2 cellular contexts compared by ENCODE assay signal in genomic region chr1:235336903-235337302, GRCh38.
TF ChIP-seq lines count a peak whose summit lies in the region.

No MANE protein-coding gene starts in this region.

TF ChIP-seq in SK-N-SH treated with all-trans-retinoic acid at 6 μM for 48 hours, 23 proteins besides CTCF, POLR2A, EP300 and RAD21 (continued from another document):
- TF ChIP-seq CSRNP3 (CRISPR knock-in tag; IDR thresholded peaks at IDR 0.05) (no peak), POU6F1 (CRISPR knock-in tag; IDR thresholded peaks at IDR 0.05; ENCODE audit: borderline replicate concordance, low read depth) (no peak), ZNF8 (CRISPR knock-in tag; IDR thresholded peaks at IDR 0.05) (no peak), GLIS3 (CRISPR knock-in tag; IDR thresholded peaks at IDR 0.05) (no peak), PPARA (CRISPR knock-in tag; IDR thresholded peaks at IDR 0.05; ENCODE audit: borderline replicate concordance) (no peak), CREB5 (CRISPR knock-in tag; IDR thresholded peaks at IDR 0.05; ENCODE audit: low read depth) (no peak), TCF4 (CRISPR knock-in tag; IDR thresholded peaks at IDR 0.05; ENCODE audit: borderline replicate concordance) (no peak), ZC3H10 (CRISPR knock-in tag; IDR thresholded peaks at IDR 0.05) (no peak), PATZ1 (CRISPR knock-in tag; IDR thresholded peaks at IDR 0.05; ENCODE audit: borderline replicate concordance) (no peak), ESRRG (CRISPR knock-in tag; IDR thresholded peaks at IDR 0.05) (no peak)

TF ChIP-seq in SK-N-SH, 30 proteins besides CTCF, POLR2A, EP300 and RAD21 (continued from another document):
- TF ChIP-seq USF2 (IDR thresholded peaks at IDR 0.05; ENCODE audit: borderline replicate concordance, low read depth, low read length) (no peak), ZBTB33 (IDR thresholded peaks at IDR 0.05; ENCODE audit: borderline replicate concordance, low read depth) (no peak), YY1 (IDR thresholded peaks at IDR 0.05; ENCODE audit: low read depth) (no peak), FOXM1 (IDR thresholded peaks at IDR 0.05; ENCODE audit: low read depth) (no peak), NFIC (IDR thresholded peaks at IDR 0.05; ENCODE audit: borderline replicate concordance) (no peak), TAF1 (IDR thresholded peaks at IDR 0.05; ENCODE audit: borderline replicate concordance, low read depth, low read length) (no peak), MXI1 (IDR thresholded peaks at IDR 0.05; ENCODE audit: low read depth, low read length) (no peak), CHD2 (IDR thresholded peaks at IDR 0.05; ENCODE audit: low read length, partially characterized antibody) (no peak)
